12 cellular contexts compared by ENCODE assay signal in genomic region chr1:212596798-212597197, GRCh38. TPM values are rescaled to one million over a fixed set of nuclear protein-coding genes. Genes with fewer than 3 reads are reported as not detected.
DNase-seq lines count a peak whose midpoint lies in the region; ATAC-seq and TF ChIP-seq lines count a peak whose summit lies in the region.
"Had no signal": no experiment of that assay in that cellular context is flagged by ENCODE, and none has a peak within 500 bp of the region (broad histone marks: within the 10 kb centered on the region; RNA-seq: fewer than 3 reads in every experiment).

No MANE protein-coding gene starts in this region.

- WGBS in suprapubic skin: 87% methylated on average over 3 of the region's 3 CpGs

- H3K4me1 Mint-ChIP-seq in activated CD8-positive, alpha-beta memory T cell treated with anti-CD3 and anti-CD28 coated beads, Interleukin-2, amount 10 ng/mL, durations not matched to agents 7 days and 5 days: peaks cover 36% of the 10 kb centered on the region
- H3K4me1 Mint-ChIP-seq in activated T-helper 1 cell treated with anti-CD3 and anti-CD28 coated beads, Interleukin-12 subunit alpha, Interleukin-12 subunit beta, Interleukin-2, Interleukin-4 antibody, amounts not matched to agents 30 ng/mL and 10 ng/mL and 1 ng/mL, durations not matched to agents 14 hours and 24 hours and 36 hours (ENCODE audit: low read depth): peaks cover 34% of the 10 kb centered on the region

- DNase-seq in activated CD8-positive, alpha-beta memory T cell treated with anti-CD3 and anti-CD28 coated beads, Interleukin-2, amount 10 ng/mL, durations not matched to agents 7 days and 5 days: peak; percentile 26
- no peak for DNase-seq in activated CD8-positive, alpha-beta memory T cell treated with anti-CD3 and anti-CD28 coated beads, Interleukin-2, amount 50 U/mL, for 48 hours
- DNase-seq in activated T-helper 1 cell treated with anti-CD3 and anti-CD28 coated beads, Interleukin-12 subunit alpha, Interleukin-12 subunit beta, Interleukin-2, Interleukin-4 antibody, amounts not matched to agents 30 ng/mL and 10 ng/mL and 1 ng/mL, durations not matched to agents 14 hours and 24 hours and 36 hours (ENCODE audit: low spot score): no peak
- no peak for DNase-seq in left lung
- no peak for DNase-seq in suprapubic skin (ENCODE audit: low spot score in 2 of 2)
- DNase-seq in NCI-H2171 (lab: John Stamatoyannopoulos, UW): no peak
- no peak for DNase-seq in DMS53 treated with DMSO at 0.1 percent for 48 hours (lab: John Stamatoyannopoulos, UW; ENCODE audit: unreplicated experiment)
- DNase-seq: activated gamma-delta T cell; NCI-H2107; stimulated activated CD4-positive, alpha-beta T cell treated with anti-CD3 and anti-CD28 coated beads, Interleukin-12 subunit alpha, Interleukin-12 subunit beta, amount 100 ng/mL, for 4 hours; testis had no signal

- H3K4me3 ChIP-seq in left lung (no peak overlapping the region), suprapubic skin (no peak overlapping the region)
- H3K4me3 ChIP-seq: testis had no signal

- no peak for TF ChIP-seq CTCF in left lung (IDR thresholded peaks at IDR 0.05)
- no peak for TF ChIP-seq CTCF in suprapubic skin (IDR thresholded peaks at IDR 0.05)

- H3K4me3 Mint-ChIP-seq in activated CD8-positive, alpha-beta memory T cell treated with anti-CD3 and anti-CD28 coated beads, Interleukin-2, amount 10 ng/mL, durations not matched to agents 7 days and 5 days: peak overlapping the region; percentile 69
- H3K4me3 Mint-ChIP-seq in activated T-helper 1 cell treated with anti-CD3 and anti-CD28 coated beads, Interleukin-12 subunit alpha, Interleukin-12 subunit beta, Interleukin-2, Interleukin-4 antibody, amounts not matched to agents 30 ng/mL and 10 ng/mL and 1 ng/mL, durations not matched to agents 14 hours and 24 hours and 36 hours: no peak overlapping the region

- H3K9me3 ChIP-seq in left lung (no peaks in the 10 kb centered on the region), suprapubic skin (no peaks in the 10 kb centered on the region)
- H3K9me3 ChIP-seq: testis had no signal

- no peaks in the 10 kb centered on the region for H3K36me3 ChIP-seq in left lung
- H3K36me3 ChIP-seq in suprapubic skin: no peaks in the 10 kb centered on the region

- CTCF ChIA-PET in activated CD8-positive, alpha-beta memory T cell treated with anti-CD3 and anti-CD28 coated beads, Interleukin-2, amount 10 ng/mL, durations not matched to agents 7 days and 5 days (lab: Charles Lee): interaction anchor here (0.8 to 2.3 kb wide), 10 partner anchors 11 to 561 kb away, joined by 3 to 34 read pairs (median 4); partner anchors contain the start of genes ATF3, DTL and INTS7

- no peaks in the 10 kb centered on the region for H3K9me3 Mint-ChIP-seq in activated CD8-positive, alpha-beta memory T cell treated with anti-CD3 and anti-CD28 coated beads, Interleukin-2, amount 10 ng/mL, durations not matched to agents 7 days and 5 days (ENCODE audit: low read depth)
- H3K9me3 Mint-ChIP-seq in activated T-helper 1 cell treated with anti-CD3 and anti-CD28 coated beads, Interleukin-12 subunit alpha, Interleukin-12 subunit beta, Interleukin-2, Interleukin-4 antibody, amounts not matched to agents 30 ng/mL and 10 ng/mL and 1 ng/mL, durations not matched to agents 14 hours and 24 hours and 36 hours: no peaks in the 10 kb centered on the region

- peaks cover 0 to 11% of the 10 kb centered on the region in 2 donors for H3K27me3 ChIP-seq in left lung
- H3K27me3 ChIP-seq in suprapubic skin: no peaks in the 10 kb centered on the region
- H3K27me3 ChIP-seq: testis had no signal

- intact Hi-C loops in activated T-helper 1 cell treated with anti-CD3 and anti-CD28 coated beads, Interleukin-12 subunit alpha, Interleukin-12 subunit beta, Interleukin-2, Interleukin-4 antibody, amounts not matched to agents 30 ng/mL and 10 ng/mL and 1 ng/mL, durations not matched to agents 14 hours and 24 hours and 36 hours (cut with micrococcal nuclease): loop anchor here (1.0 to 5.0 kb wide), 10 partner anchors 12 to 1273 kb away; partner anchors contain the start of genes ATF3, DTL, FLVCR1 and INTS7
- intact Hi-C loops in left lung (cut with DNase I): no loop called here

- no peak for ATAC-seq in activated CD8-positive, alpha-beta memory T cell treated with anti-CD3 and anti-CD28 coated beads, Interleukin-2, amount 10 ng/mL, durations not matched to agents 7 days and 5 days
- ATAC-seq in left lung: no peak
- no peak for ATAC-seq in GM18517 (IDR thresholded peaks at IDR 0.05; ENCODE audit: unreplicated experiment)

- peak overlapping the region; percentile 99 for H3K27ac Mint-ChIP-seq in activated CD8-positive, alpha-beta memory T cell treated with anti-CD3 and anti-CD28 coated beads, Interleukin-2, amount 10 ng/mL, durations not matched to agents 7 days and 5 days
- peak overlapping the region; percentile 96 for H3K27ac Mint-ChIP-seq in activated T-helper 1 cell treated with anti-CD3 and anti-CD28 coated beads, Interleukin-12 subunit alpha, Interleukin-12 subunit beta, Interleukin-2, Interleukin-4 antibody, amounts not matched to agents 30 ng/mL and 10 ng/mL and 1 ng/mL, durations not matched to agents 14 hours and 24 hours and 36 hours

- no peak for TF ChIP-seq EP300 in suprapubic skin (IDR thresholded peaks at IDR 0.05)

- peaks cover 9% of the 10 kb centered on the region for H3K36me3 Mint-ChIP-seq in activated CD8-positive, alpha-beta memory T cell treated with anti-CD3 and anti-CD28 coated beads, Interleukin-2, amount 10 ng/mL, durations not matched to agents 7 days and 5 days
- H3K36me3 Mint-ChIP-seq in activated T-helper 1 cell treated with anti-CD3 and anti-CD28 coated beads, Interleukin-12 subunit alpha, Interleukin-12 subunit beta, Interleukin-2, Interleukin-4 antibody, amounts not matched to agents 30 ng/mL and 10 ng/mL and 1 ng/mL, durations not matched to agents 14 hours and 24 hours and 36 hours (ENCODE audit: low read depth): peaks cover 3% of the 10 kb centered on the region

- H3K4me1 ChIP-seq in left lung (peaks cover 0 to 16% of the 10 kb centered on the region in 2 donors), suprapubic skin (peaks cover 10% of the 10 kb centered on the region)

- peak overlapping the region; percentile 50 to 73 for H3K27ac ChIP-seq in left lung
- peak overlapping the region; percentile 16 for H3K27ac ChIP-seq in suprapubic skin
- H3K27ac ChIP-seq: testis had no signal

- TF ChIP-seq POLR2A in suprapubic skin (IDR thresholded peaks at IDR 0.05): no peak

- peaks cover 20% of the 10 kb centered on the region for H3K27me3 Mint-ChIP-seq in activated CD8-positive, alpha-beta memory T cell treated with anti-CD3 and anti-CD28 coated beads, Interleukin-2, amount 10 ng/mL, durations not matched to agents 7 days and 5 days
- peaks cover 7% of the 10 kb centered on the region for H3K27me3 Mint-ChIP-seq in activated T-helper 1 cell treated with anti-CD3 and anti-CD28 coated beads, Interleukin-12 subunit alpha, Interleukin-12 subunit beta, Interleukin-2, Interleukin-4 antibody, amounts not matched to agents 30 ng/mL and 10 ng/mL and 1 ng/mL, durations not matched to agents 14 hours and 24 hours and 36 hours (ENCODE audit: insufficient read depth)

RNA-seq across cellular contexts. Expression of gene ATF3, which starts 11.8 kb away (rescaled TPM):
- total RNA-seq in activated CD8-positive, alpha-beta memory T cell treated with anti-CD3 and anti-CD28 coated beads, Interleukin-2, amount 10 ng/mL, durations not matched to agents 7 days and 5 days: 10 to 100 TPM; 21.3 to 36.5 TPM
- 23.0 and 23.3 TPM in 2 replicates for total RNA-seq in activated T-helper 1 cell treated with anti-CD3 and anti-CD28 coated beads, Interleukin-12 subunit alpha, Interleukin-12 subunit beta, Interleukin-2, Interleukin-4 antibody, amounts not matched to agents 30 ng/mL and 10 ng/mL and 1 ng/mL, durations not matched to agents 14 hours and 24 hours and 36 hours
- total RNA-seq in left lung: 10 to 100 TPM; 14.0 to 57.7 TPM
- total RNA-seq in suprapubic skin: 100 to 1,000 TPM in 2 of 4 donors, 10 to 100 TPM in 2; 43.9 to 151 (median 84.1) TPM
